8 cellular contexts compared by ENCODE assay signal in the genomic region with DNA sequence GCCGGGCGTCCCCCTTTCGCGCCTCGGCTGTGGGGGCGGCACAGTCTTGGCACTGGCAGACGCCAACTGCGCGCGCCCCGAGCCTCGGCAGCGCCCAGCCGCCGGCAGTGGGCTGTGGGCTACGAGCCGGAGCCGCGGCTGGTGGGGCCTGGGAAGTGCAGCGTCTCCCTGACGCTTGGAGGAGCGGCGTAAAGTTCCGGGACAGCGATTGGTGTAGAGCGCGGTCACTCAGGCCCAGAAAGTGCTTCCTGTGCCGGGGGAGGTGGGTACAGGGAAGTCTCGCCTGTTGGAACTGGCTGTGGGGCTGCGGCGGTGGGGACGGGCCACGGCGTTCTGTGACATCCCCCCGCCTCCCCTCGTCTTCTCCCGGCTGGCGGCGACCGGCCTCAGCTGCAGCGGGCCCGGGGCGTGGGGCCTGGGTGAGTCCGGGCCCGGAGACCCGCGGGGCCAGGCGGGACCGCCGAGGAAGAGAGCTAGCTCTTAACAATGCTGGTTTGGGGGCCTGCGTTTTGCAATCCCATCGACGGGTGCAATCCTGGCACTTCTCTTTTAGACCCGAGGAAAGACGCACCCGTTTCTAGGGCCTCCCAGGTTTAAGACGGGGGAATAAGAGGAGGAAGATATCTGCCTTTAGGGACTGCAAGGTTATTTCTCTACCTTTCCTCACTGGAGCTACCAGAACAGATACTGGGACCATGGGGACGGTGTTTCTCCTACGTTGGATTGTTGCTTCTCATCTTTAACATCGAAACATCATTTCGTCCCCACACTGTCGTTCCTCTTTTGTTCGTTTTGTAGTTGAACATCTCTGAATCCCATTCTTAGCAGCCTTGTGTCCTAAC. TPM values are rescaled to one million over a fixed set of nuclear protein-coding genes. Genes with fewer than 3 reads are reported as not detected.
DNase-seq lines count a peak whose midpoint lies in the region; ATAC-seq and TF ChIP-seq lines count a peak whose summit lies in the region.

Gene RWDD4, minus strand, starts transcription at position 157 of the 842 bp plus-strand sequence. CDS start 233 bp downstream, outside the sequence.
Gene TRAPPC11, plus strand, starts transcription at position 265 of the 842 bp plus-strand sequence. CDS start 4,575 bp downstream, outside the sequence.

- H3K4me1 Mint-ChIP-seq in activated T-helper 2 cell treated with anti-CD3 and anti-CD28 coated beads, Interferon-gamma antibody, Interleukin-2, Interleukin-4, amounts not matched to agents 10 μg/mL and 5 μg/mL and 100 μg/mL, durations not matched to agents 14 hours and 24 hours and 36 hours (ENCODE audit: low read depth), result peaks cover 22% of the 10 kb centered on the region
- peaks cover 34 to 37% of the 10 kb centered on the region in 2 donors for H3K4me1 Mint-ChIP-seq in natural killer cell

- CTCF ChIA-PET in RWPE1 (lab: Yijun Ruan, JAX), result interaction anchor here (0.6 kb wide), 1 partner anchor 393 kb away, joined by 3 read pairs; no protein-coding TSS in a partner anchor

- H3K27ac ChIP-seq in RWPE1, result peak within 1 kb of the TSS; percentile 85

- ATAC-seq in natural killer cell, result peak; percentile 95 to 99 (median 96)

- no peaks in the 10 kb centered on the region for H3K9me3 Mint-ChIP-seq in activated T-helper 2 cell treated with anti-CD3 and anti-CD28 coated beads, Interferon-gamma antibody, Interleukin-2, Interleukin-4, amounts not matched to agents 10 μg/mL and 5 μg/mL and 100 μg/mL, durations not matched to agents 14 hours and 24 hours and 36 hours
- H3K9me3 Mint-ChIP-seq in natural killer cell, result no peaks in the 10 kb centered on the region

- H3K27me3 Mint-ChIP-seq in activated T-helper 2 cell treated with anti-CD3 and anti-CD28 coated beads, Interferon-gamma antibody, Interleukin-2, Interleukin-4, amounts not matched to agents 10 μg/mL and 5 μg/mL and 100 μg/mL, durations not matched to agents 14 hours and 24 hours and 36 hours (ENCODE audit: low read depth), result no peaks in the 10 kb centered on the region
- H3K27me3 Mint-ChIP-seq in natural killer cell (ENCODE audit: low read depth in 2 of 2), result no peaks in the 10 kb centered on the region

- peak within 1 kb of the TSS; percentile 93 for H3K4me3 Mint-ChIP-seq in activated T-helper 2 cell treated with anti-CD3 and anti-CD28 coated beads, Interferon-gamma antibody, Interleukin-2, Interleukin-4, amounts not matched to agents 10 μg/mL and 5 μg/mL and 100 μg/mL, durations not matched to agents 14 hours and 24 hours and 36 hours (ENCODE audit: low read depth)
- peak within 1 kb of the TSS; percentile 87 for H3K4me3 Mint-ChIP-seq in natural killer cell

- intact Hi-C loops in activated T-helper 2 cell treated with anti-CD3 and anti-CD28 coated beads, Interferon-gamma antibody, Interleukin-2, Interleukin-4, amounts not matched to agents 10 μg/mL and 5 μg/mL and 100 μg/mL, durations not matched to agents 14 hours and 24 hours and 36 hours (cut with micrococcal nuclease), result loop anchor here (1.0 to 5.0 kb wide), 4 partner anchors 63 to 742 kb away; partner anchors contain the start of genes CDKN2AIP and DCTD
- intact Hi-C loops in natural killer cell (cut with micrococcal nuclease), result loop anchor here (1.0 kb wide), 2 partner anchors 153 to 215 kb away; partner anchors contain the start of gene CDKN2AIP

- H3K27ac Mint-ChIP-seq in activated T-helper 2 cell treated with anti-CD3 and anti-CD28 coated beads, Interferon-gamma antibody, Interleukin-2, Interleukin-4, amounts not matched to agents 10 μg/mL and 5 μg/mL and 100 μg/mL, durations not matched to agents 14 hours and 24 hours and 36 hours, result peak within 1 kb of the TSS; percentile 96
- peak within 1 kb of the TSS; percentile 88 to 89 for H3K27ac Mint-ChIP-seq in natural killer cell

- POLR2A ChIA-PET in RWPE1 (lab: Yijun Ruan, JAX; ENCODE audit: low non-redundant PET), result no interaction called here

- TF ChIP-seq CTCF in LNCaP clone FGC (IDR thresholded peaks at IDR 0.05; ENCODE audit: control insufficient read depth, extremely low read depth, insufficient read depth) (0 out of 2 replicates have a peak, but pooled peaks have one; percentile 15), RWPE1 (conservative IDR thresholded peaks at IDR 0.05; ENCODE audit: low read depth) (peak; percentile 14; the same call in 1 of the 2 replicates), fibroblast of mammary gland (conservative IDR thresholded peaks at IDR 0.05; ENCODE audit: control insufficient read depth, insufficient read depth, low read depth, low read length) (no peak), natural killer cell (IDR thresholded peaks at IDR 0.05) (no peak)

- peaks cover 26% of the 10 kb centered on the region for H3K36me3 Mint-ChIP-seq in activated T-helper 2 cell treated with anti-CD3 and anti-CD28 coated beads, Interferon-gamma antibody, Interleukin-2, Interleukin-4, amounts not matched to agents 10 μg/mL and 5 μg/mL and 100 μg/mL, durations not matched to agents 14 hours and 24 hours and 36 hours (ENCODE audit: low read depth)
- H3K36me3 Mint-ChIP-seq in natural killer cell, result no peaks in the 10 kb centered on the region

- H3K4me3 ChIP-seq in LNCaP clone FGC (ENCODE audit: low read depth, low read length) (peak within 1 kb of the TSS; percentile 70), fibroblast of mammary gland (ENCODE audit: control insufficient read depth, low read depth, low read length) (peak within 1 kb of the TSS; percentile 90)

- peak; percentile 99 for DNase-seq in ELF-1 (ENCODE audit: low read depth, low spot score)
- peak; percentile 65 for DNase-seq in GOT3 (lab: John Stamatoyannopoulos, UW)
- DNase-seq in LNCaP clone FGC (ENCODE audit: low read depth), result peak; percentile 95
- peak; percentile 98 for DNase-seq in RWPE1 (ENCODE audit: low spot score)
- peak; percentile 95 for DNase-seq in activated T-helper 2 cell treated with anti-CD3 and anti-CD28 coated beads, Interferon-gamma antibody, Interleukin-2, Interleukin-4, amounts not matched to agents 10 μg/mL and 5 μg/mL and 100 μg/mL, durations not matched to agents 14 hours and 24 hours and 36 hours (ENCODE audit: low spot score)
- DNase-seq in fibroblast of mammary gland (ENCODE audit: low read depth), result peak; percentile 99
- peak; percentile 95 for DNase-seq in natural killer cell
- DNase-seq in stimulated activated naive CD4-positive, alpha-beta T cell treated with Interleukin-2 at 50 U/mL for 16 hours (lab: John Stamatoyannopoulos, UW), result peak; percentile 96

RNA-seq across cellular contexts. Expression of gene RWDD4, which starts in this region (rescaled TPM):
- total RNA-seq in activated T-helper 2 cell treated with anti-CD3 and anti-CD28 coated beads, Interferon-gamma antibody, Interleukin-2, Interleukin-4, amounts not matched to agents 10 μg/mL and 5 μg/mL and 100 μg/mL, durations not matched to agents 14 hours and 24 hours and 36 hours, result 26.3 and 27.6 TPM in 2 replicates
- total RNA-seq in natural killer cell, result 10 to 100 TPM; 14.3 to 20.7 (median 17.6) TPM

RNA-seq across cellular contexts. Expression of gene TRAPPC11, which starts in this region (rescaled TPM):
- total RNA-seq in activated T-helper 2 cell treated with anti-CD3 and anti-CD28 coated beads, Interferon-gamma antibody, Interleukin-2, Interleukin-4, amounts not matched to agents 10 μg/mL and 5 μg/mL and 100 μg/mL, durations not matched to agents 14 hours and 24 hours and 36 hours, result 28.1 and 32.0 TPM in 2 replicates
- 10 to 100 TPM; 33.4 to 41.7 (median 36.8) TPM for total RNA-seq in natural killer cell

Comparison
In these comparisons a context has a peak if more than half of its experiments do, and no peak if none do; other contexts are left out.
1. Peak in every context shown above with its lines: DNase-seq, ATAC-seq, H3K4me3 ChIP-seq and H3K27ac ChIP-seq.
2. CTCF ChIP-seq: peak in LNCaP clone FGC (single experiment) and RWPE1 (single experiment); none in fibroblast of mammary gland (single experiment) and natural killer cell (single experiment).